11 cellular contexts compared by ENCODE assay signal in the genomic region with DNA sequence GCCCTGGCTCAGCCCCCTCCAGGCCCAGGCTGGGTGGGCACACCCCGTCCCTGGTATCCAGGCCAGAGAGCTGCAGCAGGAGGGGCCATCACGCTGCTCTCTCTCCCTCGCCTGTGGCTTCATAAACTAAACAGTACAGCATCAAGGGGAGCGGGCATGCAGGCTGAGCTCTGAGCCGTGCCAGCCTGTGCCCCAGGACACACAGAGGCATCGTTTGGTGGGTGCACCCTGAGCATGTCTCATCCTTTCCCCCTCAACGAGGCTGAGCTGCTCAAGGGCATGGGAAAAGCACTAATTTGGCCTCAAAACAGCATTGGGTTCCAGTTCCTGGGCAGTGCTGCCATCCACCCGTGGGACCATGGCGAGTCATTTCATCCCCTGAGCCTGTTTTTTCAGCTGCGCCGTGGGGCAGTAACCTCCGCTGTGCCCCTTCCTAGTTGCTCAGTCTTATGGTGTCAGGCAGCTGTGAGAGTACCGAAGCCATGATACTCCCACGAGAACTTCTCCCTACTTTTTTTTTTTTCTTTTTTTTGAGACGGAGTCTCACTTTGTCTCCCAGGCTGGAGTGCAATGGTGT.
DNase-seq lines count a peak whose midpoint lies in the region; ATAC-seq, FAIRE-seq and TF ChIP-seq lines count a peak whose summit lies in the region.
"Had no signal": no experiment of that assay in that cellular context is flagged by ENCODE, and none has a peak within 500 bp of the region (broad histone marks: within the 10 kb centered on the region; RNA-seq: fewer than 3 reads in every experiment).

No MANE protein-coding gene starts in this region.

- no peaks in the 10 kb centered on the region for H3K9me3 ChIP-seq in HEK293 (ENCODE audit: control insufficient read depth, insufficient read depth, low read depth, low read length)
- no peaks in the 10 kb centered on the region for H3K9me3 ChIP-seq in lower lobe of right lung
- H3K9me3 ChIP-seq in spleen, result no peaks in the 10 kb centered on the region
- H3K9me3 ChIP-seq: mucosa of descending colon had no signal

- H3K4me1 Mint-ChIP-seq in brain, result peaks cover 56% of the 10 kb centered on the region
- peaks cover 7% of the 10 kb centered on the region for H3K4me1 Mint-ChIP-seq in activated T-helper 17 cell treated with anti-CD3 and anti-CD28 coated beads, Interleukin-2, amount 50 U/mL, for 72 hours

- DNase-seq in lower lobe of right lung (no peak), spleen (no peak), RCC 7860 (ENCODE audit: low spot score) (no peak)
- DNase-seq: Karpas-422 had no signal

- H3K27me3 ChIP-seq in lower lobe of right lung (ENCODE audit: low read depth) (no peaks in the 10 kb centered on the region), spleen (replicated peaks in 1 of 7) (peaks cover 0 to 20% (median 0%) of the 10 kb centered on the region in 7 donors)

- POLR2A ChIA-PET in HEK293 (lab: Yijun Ruan, JAX), result no interaction called here

- H3K27ac ChIP-seq in HEK293 (ENCODE audit: extremely low read depth, low read depth, low read length) (no peak overlapping the region), lower lobe of right lung (peak overlapping the region; percentile 75), spleen (peak overlapping the region; percentile 45 to 87 (median 76))

- FAIRE-seq in RCC 7860 (lab: Jason Lieb, UNC), result no peak

- H3K4me3 ChIP-seq in HEK293 (ENCODE audit: low read depth, low read length) (no peak overlapping the region), lower lobe of right lung (no peak overlapping the region), spleen (no peak overlapping the region)
- H3K4me3 ChIP-seq: GM23248, mucosa of descending colon had no signal

- no peak for TF ChIP-seq CTCF in HEK293 (tag by site-specific recombination; IDR thresholded peaks at IDR 0.05)
- TF ChIP-seq CTCF in brain (conservative IDR thresholded peaks at IDR 0.05), result no peak
- TF ChIP-seq CTCF in lower lobe of right lung (IDR thresholded peaks at IDR 0.05), result no peak
- TF ChIP-seq CTCF in spleen (IDR thresholded peaks at IDR 0.05 in 8 of 11, conservative IDR thresholded peaks at IDR 0.05 in 3 of 11), result no peak

- H3K27ac Mint-ChIP-seq in brain, result peak overlapping the region in 4 of 5 experiments; percentile 38 to 76 (median 62)
- H3K27ac Mint-ChIP-seq in activated T-helper 17 cell treated with anti-CD3 and anti-CD28 coated beads, Interleukin-2, amount 50 U/mL, for 72 hours, result no peak overlapping the region

- TF ChIP-seq POLR2A in spleen (IDR thresholded peaks at IDR 0.05), result no peak

- ATAC-seq in lower lobe of right lung (no peak), GM21619 (IDR thresholded peaks at IDR 0.05; ENCODE audit: unreplicated experiment) (no peak), HG02642 (IDR thresholded peaks at IDR 0.05; ENCODE audit: poor library complexity, unreplicated experiment) (no peak)
- no peak for ATAC-seq in activated T-helper 17 cell treated with anti-CD3 and anti-CD28 coated beads, Interleukin-2, amount 50 U/mL, for 72 hours (replicated peaks)

- H3K4me1 ChIP-seq in HEK293 (ENCODE audit: control insufficient read depth, insufficient read depth, low read length) (no peaks in the 10 kb centered on the region), lower lobe of right lung (peaks cover 49% of the 10 kb centered on the region), spleen (peaks cover 2 to 92% (median 57%) of the 10 kb centered on the region in 6 donors)

- intact Hi-C loops in lower lobe of right lung (cut with DNase I) (no loop called here), spleen (cut with DNase I; ENCODE audit: low total_unique reads) (no loop called here)

- 54 to 75% (median 66%) methylated on average over 14 to 15 of the region's 15 CpGs for WGBS in spleen, 5 donors

- no peaks in the 10 kb centered on the region for H3K36me3 Mint-ChIP-seq in brain
- no peaks in the 10 kb centered on the region for H3K36me3 Mint-ChIP-seq in activated T-helper 17 cell treated with anti-CD3 and anti-CD28 coated beads, Interleukin-2, amount 50 U/mL, for 72 hours (ENCODE audit: low read depth)

- H3K27me3 Mint-ChIP-seq in brain, result peaks cover 12% of the 10 kb centered on the region
- no peaks in the 10 kb centered on the region for H3K27me3 Mint-ChIP-seq in activated T-helper 17 cell treated with anti-CD3 and anti-CD28 coated beads, Interleukin-2, amount 50 U/mL, for 72 hours

- H3K4me3 Mint-ChIP-seq in brain, result no peak overlapping the region
- no peak overlapping the region for H3K4me3 Mint-ChIP-seq in activated T-helper 17 cell treated with anti-CD3 and anti-CD28 coated beads, Interleukin-2, amount 50 U/mL, for 72 hours

- H3K9me3 Mint-ChIP-seq in brain, result peaks cover 0 to 15% (median 0%) of the 10 kb centered on the region in 5 experiments
- no peaks in the 10 kb centered on the region for H3K9me3 Mint-ChIP-seq in activated T-helper 17 cell treated with anti-CD3 and anti-CD28 coated beads, Interleukin-2, amount 50 U/mL, for 72 hours

- CTCF ChIA-PET in HEK293 (lab: Yijun Ruan, JAX), result no interaction called here

- H3K36me3 ChIP-seq in HEK293 (ENCODE audit: control insufficient read depth in 2 of 2, insufficient read depth in 1 of 2, low read length in 2 of 2), result no peaks in the 10 kb centered on the region
- H3K36me3 ChIP-seq in lower lobe of right lung, result no peaks in the 10 kb centered on the region
- no peaks in the 10 kb centered on the region for H3K36me3 ChIP-seq in spleen

TF ChIP-seq in HEK293, 187 proteins besides CTCF, POLR2A, EP300 and RAD21:
- TF ChIP-seq, protein P1, sequence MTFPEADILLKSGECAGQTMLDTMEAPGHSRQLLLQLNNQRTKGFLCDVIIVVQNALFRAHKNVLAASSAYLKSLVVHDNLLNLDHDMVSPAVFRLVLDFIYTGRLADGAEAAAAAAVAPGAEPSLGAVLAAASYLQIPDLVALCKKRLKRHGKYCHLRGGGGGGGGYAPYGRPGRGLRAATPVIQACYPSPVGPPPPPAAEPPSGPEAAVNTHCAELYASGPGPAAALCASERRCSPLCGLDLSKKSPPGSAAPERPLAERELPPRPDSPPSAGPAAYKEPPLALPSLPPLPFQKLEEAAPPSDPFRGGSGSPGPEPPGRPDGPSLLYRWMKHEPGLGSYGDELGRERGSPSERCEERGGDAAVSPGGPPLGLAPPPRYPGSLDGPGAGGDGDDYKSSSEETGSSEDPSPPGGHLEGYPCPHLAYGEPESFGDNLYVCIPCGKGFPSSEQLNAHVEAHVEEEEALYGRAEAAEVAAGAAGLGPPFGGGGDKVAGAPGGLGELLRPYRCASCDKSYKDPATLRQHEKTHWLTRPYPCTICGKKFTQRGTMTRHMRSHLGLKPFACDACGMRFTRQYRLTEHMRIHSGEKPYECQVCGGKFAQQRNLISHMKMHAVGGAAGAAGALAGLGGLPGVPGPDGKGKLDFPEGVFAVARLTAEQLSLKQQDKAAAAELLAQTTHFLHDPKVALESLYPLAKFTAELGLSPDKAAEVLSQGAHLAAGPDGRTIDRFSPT (tag by site-specific recombination; IDR thresholded peaks at IDR 0.05), result peak; percentile 35; the same call in 1 of the 2 replicates
- TF ChIP-seq ZNF596 (tag by site-specific recombination; IDR thresholded peaks at IDR 0.05), result no peak
TF ChIP-seq in HEK293: peak in this region for 1.
